15 cellular contexts compared by ENCODE assay signal in genomic region chr9:569276-569675, GRCh38.
"Had no signal": no experiment of that assay in that cellular context is flagged by ENCODE, and none has a peak within 500 bp of the region (broad histone marks: within the 10 kb centered on the region; RNA-seq: fewer than 3 reads in every experiment).

No MANE protein-coding gene starts in this region.

- H3K27ac ChIP-seq: suprapubic skin, upper lobe of left lung had no signal

- H3K9me3 ChIP-seq: suprapubic skin had no signal

- DNase-seq: activated CD4-positive, alpha-beta T cell treated with anti-CD3 and anti-CD28 coated beads, Interleukin-2, amount 50 U/mL, for 4 hours; activated gamma-delta T cell; central memory CD4-positive, alpha-beta T cell; erythroblast; foreskin melanocyte; immature natural killer cell; left colon; naive B cell; stimulated activated naive CD8-positive, alpha-beta T cell treated with anti-CD3 and anti-CD28 coated beads, Interleukin-15, amount 100 ng/mL, for 72 hours; SW 1271; T-helper 2 cell; upper lobe of left lung had no signal

- H3K36me3 Mint-ChIP-seq: activated naive CD4-positive, alpha-beta T cell treated with anti-CD3 and anti-CD28 coated beads, Interleukin-2, amount 50 U/mL, for 72 hours; immature natural killer cell had no signal

- H3K27ac Mint-ChIP-seq: activated naive CD4-positive, alpha-beta T cell treated with anti-CD3 and anti-CD28 coated beads, Interleukin-2, amount 50 U/mL, for 72 hours; immature natural killer cell; stimulated activated naive CD8-positive, alpha-beta T cell treated with anti-CD3 and anti-CD28 coated beads, Interleukin-15, amount 100 ng/mL, for 72 hours had no signal

- ATAC-seq: activated naive CD4-positive, alpha-beta T cell treated with anti-CD3 and anti-CD28 coated beads, Interleukin-2, amount 50 U/mL, for 72 hours; left colon; stimulated activated naive CD8-positive, alpha-beta T cell treated with anti-CD3 and anti-CD28 coated beads, Interleukin-15, amount 100 ng/mL, for 72 hours had no signal

- H3K36me3 ChIP-seq: suprapubic skin, upper lobe of left lung had no signal

- H3K27me3 ChIP-seq: suprapubic skin, upper lobe of left lung had no signal

- H3K9me3 Mint-ChIP-seq: activated naive CD4-positive, alpha-beta T cell treated with anti-CD3 and anti-CD28 coated beads, Interleukin-2, amount 50 U/mL, for 72 hours; immature natural killer cell had no signal

- H3K4me3 Mint-ChIP-seq: immature natural killer cell; naive B cell; neural crest cell; stimulated activated naive CD8-positive, alpha-beta T cell treated with anti-CD3 and anti-CD28 coated beads, Interleukin-15, amount 100 ng/mL, for 72 hours had no signal

- H3K4me3 ChIP-seq: suprapubic skin, upper lobe of left lung had no signal

- H3K4me1 Mint-ChIP-seq: immature natural killer cell; stimulated activated naive CD8-positive, alpha-beta T cell treated with anti-CD3 and anti-CD28 coated beads, Interleukin-15, amount 100 ng/mL, for 72 hours had no signal

- H3K27me3 Mint-ChIP-seq: stimulated activated naive CD8-positive, alpha-beta T cell treated with anti-CD3 and anti-CD28 coated beads, Interleukin-15, amount 100 ng/mL, for 72 hours had no signal
